In genomic region chr1:65704318-65704717, GRCh38 we compare ENCODE assay signal across 32 cellular contexts.
DNase-seq lines count a peak whose midpoint lies in the region; ATAC-seq and TF ChIP-seq lines count a peak whose summit lies in the region.
"Had no signal": no experiment of that assay in that cellular context is flagged by ENCODE, and none has a peak within 500 bp of the region (broad histone marks: within the 10 kb centered on the region; RNA-seq: fewer than 3 reads in every experiment).

No MANE protein-coding gene starts in this region.

- H3K4me3 ChIP-seq in MM.1S (ENCODE audit: low read length) (peak overlapping the region; percentile 23), mesendoderm (ENCODE audit: low read length) (no peak overlapping the region), mammary epithelial cell (replicated peaks in 1 of 3; ENCODE audit: insufficient read depth in 1 of 3, low read depth in 2 of 3, low read length in 3 of 3) (no peak overlapping the region)
- H3K4me3 ChIP-seq: heart right ventricle, prostate gland, thoracic aorta had no signal

- H3K18ac ChIP-seq in mesendoderm (ENCODE audit: low read length): no peak overlapping the region

- no peak overlapping the region for H3K23ac ChIP-seq in mesendoderm (ENCODE audit: low read length)

- H3K9me2 ChIP-seq in MM.1S (replicated peaks; ENCODE audit: insufficient read depth, low read length): no peaks in the 10 kb centered on the region

- no peaks in the 10 kb centered on the region for H3K9me3 Mint-ChIP-seq in endothelial cell (ENCODE audit: unreplicated experiment)
- H3K9me3 Mint-ChIP-seq: activated naive CD4-positive, alpha-beta T cell treated with anti-CD3 and anti-CD28 coated beads, Interleukin-2, amount 10 ng/mL, durations not matched to agents 7 days and 5 days; activated T-helper 1 cell treated with anti-CD3 and anti-CD28 coated beads, Interleukin-12 subunit alpha, Interleukin-12 subunit beta, Interleukin-2, Interleukin-4 antibody, amounts not matched to agents 30 ng/mL and 10 ng/mL and 1 ng/mL, durations not matched to agents 14 hours and 24 hours and 36 hours; memory B cell had no signal

- H2BK5ac ChIP-seq in mesendoderm (ENCODE audit: low read length): no peak overlapping the region

- H2AFZ ChIP-seq in MM.1S (ENCODE audit: low read length) (peak overlapping the region; percentile 13; the same call in 1 of the 2 replicates), mammary epithelial cell (ENCODE audit: low read depth, low read length) (no peak overlapping the region)

- no CpG with 5 or more reads among the region's 2 CpGs for WGBS in mesendoderm (ENCODE audit: extremely low coverage, insufficient coverage, low lambda C conversion rate)
- WGBS in mammary epithelial cell (ENCODE audit: low coverage, missing lambda C conversion rate): 52% methylated on average over 2 of the region's 2 CpGs

- no peaks in the 10 kb centered on the region for H3K79me1 ChIP-seq in mesendoderm (ENCODE audit: low read length)

- H3K4ac ChIP-seq in mesendoderm (ENCODE audit: low read depth, low read length): no peak overlapping the region

- H3F3A ChIP-seq in MM.1S (ENCODE audit: insufficient read depth, low read length): peaks cover 9% of the 10 kb centered on the region

- TF ChIP-seq CTCF in MM.1S (IDR thresholded peaks at IDR 0.05; ENCODE audit: low read length) (no peak), endothelial cell (IDR thresholded peaks at IDR 0.05; ENCODE audit: unreplicated experiment) (no peak), mammary epithelial cell (conservative IDR thresholded peaks at IDR 0.05 in 1 of 2, IDR thresholded peaks at IDR 0.05 in 1 of 2; ENCODE audit: extremely low read depth in 1 of 2, insufficient read depth in 1 of 2, low read depth in 1 of 2, low read length in 2 of 2) (no peak)

- H3K36me3 Mint-ChIP-seq in endothelial cell (ENCODE audit: low read depth, unreplicated experiment): no peaks in the 10 kb centered on the region
- H3K36me3 Mint-ChIP-seq: activated naive CD4-positive, alpha-beta T cell treated with anti-CD3 and anti-CD28 coated beads, Interleukin-2, amount 10 ng/mL, durations not matched to agents 7 days and 5 days; memory B cell; WTC11 had no signal

- peak; percentile 45 for ATAC-seq in GM18909 (IDR thresholded peaks at IDR 0.05; ENCODE audit: poor library complexity, unreplicated experiment)
- ATAC-seq in GM21367 (IDR thresholded peaks at IDR 0.05; ENCODE audit: unreplicated experiment): peak; percentile 85
- peak; percentile 56 for ATAC-seq in HG02852 (IDR thresholded peaks at IDR 0.05; ENCODE audit: unreplicated experiment)
- ATAC-seq: heart right ventricle; Right ventricle myocardium inferior; stimulated activated naive CD8-positive, alpha-beta T cell treated with anti-CD3 and anti-CD28 coated beads, Interleukin-15, Interleukin-2, amounts not matched to agents 100 U/mL and 50 U/mL, for 24 hours; WTC11 had no signal

- no TSS peak for BruUV-seq in mammary epithelial cell (replicated peaks; lab: Mats Ljungman, UMichigan)

- H4K8ac ChIP-seq in mesendoderm (ENCODE audit: low read depth, low read length): no peak overlapping the region

- H4K5ac ChIP-seq in mesendoderm (ENCODE audit: low read length): no peak overlapping the region

- H2BK15ac ChIP-seq in mesendoderm (replicated peaks; ENCODE audit: low read depth): no peak overlapping the region

- in situ Hi-C loops in mammary epithelial cell (cut with MboI; ENCODE audit: low sequenced_read_pairs in 2 of 2): no loop called here

- no peak overlapping the region for H2AK5ac ChIP-seq in mesendoderm (ENCODE audit: low read length)

- dilution Hi-C loops in mammary epithelial cell (cut with HindIII; ENCODE audit: low sequenced_read_pairs): no loop called here

- H3K9ac ChIP-seq in MM.1S (ENCODE audit: low read length) (0 out of 2 replicates have a peak overlapping the region, but pooled peaks have one; percentile 5), mesendoderm (ENCODE audit: low read length) (no peak overlapping the region), mammary epithelial cell (ENCODE audit: insufficient read depth, low read length) (no peak overlapping the region)

- H3K79me2 ChIP-seq in MM.1S (ENCODE audit: low read length) (no peaks in the 10 kb centered on the region), mesendoderm (ENCODE audit: control insufficient read depth, insufficient read depth, low read length) (no peaks in the 10 kb centered on the region), mammary epithelial cell (ENCODE audit: insufficient read depth, low read length) (no peaks in the 10 kb centered on the region)

- no peaks in the 10 kb centered on the region for H4K20me1 ChIP-seq in MM.1S (ENCODE audit: insufficient read depth, low read length)
- H4K20me1 ChIP-seq in mammary epithelial cell (ENCODE audit: insufficient read depth, low read length): no peaks in the 10 kb centered on the region

- CTCF ChIA-PET in mammary epithelial cell (lab: Charles Lee; ENCODE audit: low non-redundant PET): no interaction called here

- DNase-seq in MM.1S: peak; percentile 59
- DNase-seq in endothelial cell (ENCODE audit: low spot score): no peak
- no peak for DNase-seq in DMS53 (lab: John Stamatoyannopoulos, UW)
- no peak for DNase-seq in mesendoderm
- no peak for DNase-seq in mammary epithelial cell
- DNase-seq: ACHN; activated CD4-positive, alpha-beta T cell treated with anti-CD3 and anti-CD28 coated beads, Interleukin-2, amount 50 U/mL, for 4 hours; activated naive CD4-positive, alpha-beta T cell treated with anti-CD3 and anti-CD28 coated beads, Interleukin-2, amount 10 ng/mL, durations not matched to agents 7 days and 5 days; amniotic stem cell; DMS79; effector CD4-positive, alpha-beta T cell; erythroblast; heart right ventricle; Kasumi-1; NCI-H1092; NCI-H1930; NCI-H345; NCI-H774; OCI-M1; stimulated activated CD4-positive, alpha-beta T cell treated with anti-CD3 and anti-CD28 coated beads, Interleukin-15, amount 100 ng/mL, for 24 hours; stimulated activated naive CD8-positive, alpha-beta T cell treated with anti-CD3 and anti-CD28 coated beads, Interleukin-15, Interleukin-2, amounts not matched to agents 100 U/mL and 50 U/mL, for 24 hours; T-helper 9 cell had no signal

- no peaks in the 10 kb centered on the region for H3K27me3 Mint-ChIP-seq in endothelial cell (ENCODE audit: unreplicated experiment)

- no peaks in the 10 kb centered on the region for H3K9me3 ChIP-seq in MM.1S (replicated peaks; ENCODE audit: insufficient read depth, low read length)
- no peaks in the 10 kb centered on the region for H3K9me3 ChIP-seq in mammary epithelial cell (replicated peaks; ENCODE audit: insufficient read depth, low read length)
- H3K9me3 ChIP-seq: heart right ventricle, neutrophil, prostate gland, thoracic aorta had no signal

- intact Hi-C loops in mammary epithelial cell (cut with micrococcal nuclease): no loop called here

- no peak overlapping the region for H3K56ac ChIP-seq in mesendoderm (ENCODE audit: low read length)

- peak overlapping the region; percentile 54; the same call in 1 of the 2 replicates for H3K27ac ChIP-seq in MM.1S (ENCODE audit: low read length)
- no peak overlapping the region for H3K27ac ChIP-seq in mesendoderm (ENCODE audit: low read depth, low read length)
- H3K27ac ChIP-seq in mammary epithelial cell (ENCODE audit: insufficient read depth, low read depth, low read length): no peak overlapping the region
- H3K27ac ChIP-seq: heart right ventricle, neutrophil, prostate gland, thoracic aorta had no signal

- H3K27me3 ChIP-seq in MM.1S (replicated peaks; ENCODE audit: insufficient read depth, low read length): no peaks in the 10 kb centered on the region
- no peaks in the 10 kb centered on the region for H3K27me3 ChIP-seq in mesendoderm (ENCODE audit: insufficient read depth, low read length, poor library complexity)
- H3K27me3 ChIP-seq in mammary epithelial cell (ENCODE audit: insufficient read depth, low read length): peaks cover 2% of the 10 kb centered on the region
- H3K27me3 ChIP-seq: neutrophil had no signal

- H3K36me3 ChIP-seq in MM.1S (replicated peaks; ENCODE audit: insufficient read depth, low read length): no peaks in the 10 kb centered on the region
- H3K36me3 ChIP-seq in mesendoderm (ENCODE audit: control insufficient read depth, insufficient read depth, low read length): no peaks in the 10 kb centered on the region
- H3K36me3 ChIP-seq in mammary epithelial cell (ENCODE audit: insufficient read depth, low read length): no peaks in the 10 kb centered on the region
- H3K36me3 ChIP-seq: heart right ventricle, neutrophil, prostate gland, thoracic aorta had no signal

- no peak overlapping the region for H3K4me3 Mint-ChIP-seq in endothelial cell (ENCODE audit: unreplicated experiment)
- H3K4me3 Mint-ChIP-seq: activated naive CD4-positive, alpha-beta T cell treated with anti-CD3 and anti-CD28 coated beads, Interleukin-2, amount 10 ng/mL, durations not matched to agents 7 days and 5 days; activated T-helper 1 cell treated with anti-CD3 and anti-CD28 coated beads, Interleukin-12 subunit alpha, Interleukin-12 subunit beta, Interleukin-2, Interleukin-4 antibody, amounts not matched to agents 30 ng/mL and 10 ng/mL and 1 ng/mL, durations not matched to agents 14 hours and 24 hours and 36 hours; memory B cell; WTC11 had no signal

- H3K4me1 ChIP-seq in MM.1S (ENCODE audit: low read length) (peaks cover 23% of the 10 kb centered on the region), mesendoderm (ENCODE audit: control insufficient read depth, low read depth, low read length) (no peaks in the 10 kb centered on the region), mammary epithelial cell (ENCODE audit: insufficient read depth, low read length) (no peaks in the 10 kb centered on the region)
- H3K4me1 ChIP-seq: prostate gland had no signal

- no peak overlapping the region for H3K27ac Mint-ChIP-seq in endothelial cell (ENCODE audit: unreplicated experiment)
- H3K27ac Mint-ChIP-seq: activated naive CD4-positive, alpha-beta T cell treated with anti-CD3 and anti-CD28 coated beads, Interleukin-2, amount 10 ng/mL, durations not matched to agents 7 days and 5 days; activated T-helper 1 cell treated with anti-CD3 and anti-CD28 coated beads, Interleukin-12 subunit alpha, Interleukin-12 subunit beta, Interleukin-2, Interleukin-4 antibody, amounts not matched to agents 30 ng/mL and 10 ng/mL and 1 ng/mL, durations not matched to agents 14 hours and 24 hours and 36 hours; memory B cell; WTC11 had no signal

- H2BK120ac ChIP-seq in mesendoderm (ENCODE audit: low read depth, low read length): no peak overlapping the region

- peak overlapping the region; percentile 64 for H3K4me2 ChIP-seq in MM.1S (ENCODE audit: low read depth, low read length)
- no peak overlapping the region for H3K4me2 ChIP-seq in mesendoderm (ENCODE audit: low read length)
- H3K4me2 ChIP-seq in mammary epithelial cell (ENCODE audit: insufficient read depth, low read depth, low read length): no peak overlapping the region

- no peaks in the 10 kb centered on the region for H3K4me1 Mint-ChIP-seq in endothelial cell (ENCODE audit: unreplicated experiment)
- H3K4me1 Mint-ChIP-seq: activated naive CD4-positive, alpha-beta T cell treated with anti-CD3 and anti-CD28 coated beads, Interleukin-2, amount 10 ng/mL, durations not matched to agents 7 days and 5 days; memory B cell had no signal
